In the genomic region with DNA sequence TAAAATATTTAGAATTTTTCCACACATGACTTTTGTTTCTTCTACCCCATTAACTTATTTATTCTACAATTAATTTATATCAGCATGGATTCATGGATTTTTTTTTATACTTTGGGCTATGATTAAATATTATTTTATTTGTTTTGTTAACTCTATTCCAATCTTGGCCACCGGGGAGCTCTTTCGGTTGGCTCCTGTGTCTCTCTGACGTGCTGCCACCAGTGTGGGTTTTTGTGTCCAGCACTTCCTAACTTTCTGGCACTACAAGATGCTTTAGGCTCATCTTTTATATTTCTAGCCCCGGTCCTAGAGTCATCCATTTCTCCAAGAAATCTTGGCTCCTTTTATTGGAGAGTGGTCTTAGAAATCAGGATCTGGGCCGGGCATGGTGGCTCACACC, we compare ENCODE assay signal across 19 cellular contexts. TPM values are rescaled to one million over a fixed set of nuclear protein-coding genes. Genes with fewer than 3 reads are reported as not detected.
"Had no signal": no experiment of that assay in that cellular context is flagged by ENCODE, and none has a peak within 500 bp of the region (broad histone marks: within the 10 kb centered on the region; RNA-seq: fewer than 3 reads in every experiment).

No MANE protein-coding gene starts in this region.

- H3K27me3 ChIP-seq: thyroid gland had no signal

- H3K27ac Mint-ChIP-seq: activated naive CD8-positive, alpha-beta T cell treated with anti-CD3 and anti-CD28 coated beads for 36 hours; activated T-helper 1 cell treated with anti-CD3 and anti-CD28 coated beads, Interleukin-12 subunit alpha, Interleukin-12 subunit beta, Interleukin-2, Interleukin-4 antibody, amounts not matched to agents 30 ng/mL and 10 ng/mL and 1 ng/mL, durations not matched to agents 14 hours and 24 hours and 36 hours; natural killer cell treated with Interleukin-12 subunit alpha and Interleukin-12 subunit beta and Interleukin-15 and Interleukin-18, amount 100 ng/mL, for 72 hours had no signal

- ATAC-seq: activated CD4-positive, CD25-positive, alpha-beta regulatory T cell treated with anti-CD3 and anti-CD28 coated beads, Interleukin-2, amount 50 U/mL, for 24 hours; left ventricle myocardium superior; natural killer cell treated with Interleukin-12 subunit alpha and Interleukin-12 subunit beta and Interleukin-15 and Interleukin-18, amount 100 ng/mL, for 72 hours; sciatic nerve had no signal

- H3K9me3 Mint-ChIP-seq: natural killer cell treated with Interleukin-12 subunit alpha and Interleukin-12 subunit beta and Interleukin-15 and Interleukin-18, amount 100 ng/mL, for 72 hours had no signal

- H3K9me3 ChIP-seq: thyroid gland had no signal

- DNase-seq: activated CD4-positive, alpha-beta T cell treated with anti-CD3 and anti-CD28 coated beads, Interleukin-2, amount 50 U/mL, for 1 hour; activated CD8-positive, alpha-beta memory T cell treated with anti-CD3 and anti-CD28 coated beads for 24 hours; activated naive CD8-positive, alpha-beta T cell treated with anti-CD3 and anti-CD28 coated beads for 36 hours; amygdala; kidney glomerular epithelial cell; left ventricle myocardium superior; mesendoderm; occipital lobe; spleen; thyroid gland had no signal

- H3K4me3 Mint-ChIP-seq: activated naive CD8-positive, alpha-beta T cell treated with anti-CD3 and anti-CD28 coated beads for 36 hours; activated T-helper 1 cell treated with anti-CD3 and anti-CD28 coated beads, Interleukin-12 subunit alpha, Interleukin-12 subunit beta, Interleukin-2, Interleukin-4 antibody, amounts not matched to agents 30 ng/mL and 10 ng/mL and 1 ng/mL, durations not matched to agents 14 hours and 24 hours and 36 hours; natural killer cell treated with Interleukin-12 subunit alpha and Interleukin-12 subunit beta and Interleukin-15 and Interleukin-18, amount 100 ng/mL, for 72 hours had no signal

- H3K4me3 ChIP-seq: spleen, thyroid gland had no signal

- H3K4me1 Mint-ChIP-seq: activated naive CD8-positive, alpha-beta T cell treated with anti-CD3 and anti-CD28 coated beads for 36 hours had no signal

- H3K36me3 Mint-ChIP-seq: activated naive CD8-positive, alpha-beta T cell treated with anti-CD3 and anti-CD28 coated beads for 36 hours had no signal

- H3K4me1 ChIP-seq: spleen, thyroid gland had no signal

- H3K27ac ChIP-seq: spleen, thyroid gland had no signal

- H3K36me3 ChIP-seq: spleen, thyroid gland had no signal

RNA-seq across cellular contexts. Expression of a gene that starts 18.9 kb away (rescaled TPM):
- total RNA-seq: activated naive CD8-positive, alpha-beta T cell treated with anti-CD3 and anti-CD28 coated beads for 36 hours; activated T-helper 1 cell treated with anti-CD3 and anti-CD28 coated beads, Interleukin-12 subunit alpha, Interleukin-12 subunit beta, Interleukin-2, Interleukin-4 antibody, amounts not matched to agents 30 ng/mL and 10 ng/mL and 1 ng/mL, durations not matched to agents 14 hours and 24 hours and 36 hours; cerebellum; dermis microvascular lymphatic vessel endothelial cell; fibroblast of villous mesenchyme; left ventricle myocardium superior; natural killer cell treated with Interleukin-12 subunit alpha and Interleukin-12 subunit beta and Interleukin-15 and Interleukin-18, amount 100 ng/mL, for 72 hours; occipital lobe; pulmonary artery endothelial cell; sciatic nerve had no signal
- polyA plus RNA-seq: esophagus had no signal

RNA-seq across cellular contexts. Expression of a gene that starts 27.9 kb away (rescaled TPM):
- total RNA-seq: activated naive CD8-positive, alpha-beta T cell treated with anti-CD3 and anti-CD28 coated beads for 36 hours; activated T-helper 1 cell treated with anti-CD3 and anti-CD28 coated beads, Interleukin-12 subunit alpha, Interleukin-12 subunit beta, Interleukin-2, Interleukin-4 antibody, amounts not matched to agents 30 ng/mL and 10 ng/mL and 1 ng/mL, durations not matched to agents 14 hours and 24 hours and 36 hours; cerebellum; dermis microvascular lymphatic vessel endothelial cell; fibroblast of villous mesenchyme; left ventricle myocardium superior; natural killer cell treated with Interleukin-12 subunit alpha and Interleukin-12 subunit beta and Interleukin-15 and Interleukin-18, amount 100 ng/mL, for 72 hours; occipital lobe; pulmonary artery endothelial cell; sciatic nerve; thyroid gland had no signal
- polyA plus RNA-seq: esophagus had no signal
